Comparison of ENCODE assay signal across 8 cellular contexts in the genomic region with DNA sequence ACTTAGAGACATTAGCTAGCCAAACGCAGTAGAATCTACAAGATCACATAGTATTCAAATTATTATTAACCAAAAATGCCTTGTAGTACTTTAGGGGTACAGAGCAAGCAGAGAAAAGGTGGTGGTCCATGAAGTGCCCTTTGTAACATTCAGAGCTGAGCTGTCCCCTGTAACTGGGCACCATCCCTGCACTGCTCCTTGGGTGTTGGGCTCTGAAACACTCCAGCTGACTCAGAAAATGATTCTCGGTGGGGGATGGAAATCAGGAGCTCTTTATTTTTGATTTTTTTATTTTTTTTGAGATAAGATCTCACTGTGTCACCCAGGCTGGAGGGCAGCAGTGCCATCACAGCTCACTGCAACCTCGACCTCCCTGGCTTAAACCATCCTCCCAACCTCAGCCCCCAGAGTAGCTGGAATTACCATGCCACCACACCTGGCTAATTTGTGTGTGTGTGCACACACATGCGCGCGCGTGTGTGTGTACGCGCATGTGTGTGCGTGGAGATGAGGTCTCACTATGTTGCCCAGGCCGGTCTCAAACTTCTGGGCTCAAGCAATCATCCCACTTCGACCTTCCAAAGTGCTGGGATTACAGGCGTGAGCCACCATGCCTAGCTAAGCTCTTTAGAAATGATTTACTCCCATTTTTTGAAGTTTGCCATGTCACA.
DNase-seq lines count a peak whose midpoint lies in the region; ATAC-seq and TF ChIP-seq lines count a peak whose summit lies in the region.
"Not testable (repeated sequence)": the region's sequence is repeated elsewhere in the genome, so short reads cannot be mapped to it uniquely, and the experiment has no call there.

No MANE protein-coding gene starts in this region.

- ATAC-seq in HG03135 (IDR thresholded peaks at IDR 0.05; ENCODE audit: unreplicated experiment): peak; percentile 4
- peak; percentile 12 for ATAC-seq in left ventricle myocardium superior
- peak; percentile 34 for ATAC-seq in omental fat pad (ENCODE audit: low FRiP score)

- H3K4me3 Mint-ChIP-seq in activated T-cell treated with anti-CD3 and anti-CD28 coated beads, Interleukin-2, amount 50 U/mL, for 24 hours: not testable (repeated sequence)

- 85 to 91% methylated on average over 10 to 12 of the region's 13 CpGs for WGBS in thyroid gland, 2 donors

- H3K4me3 ChIP-seq in BLaER1 treated with 17β-estradiol and CSF1 and Interleukin-3, amounts not matched to agents 10 nM and 100 nM; thyroid gland (replicated peaks in 1 of 3): not testable (repeated sequence)
- peak overlapping the region in 1 of 3 donors; percentile 31 for H3K4me3 ChIP-seq in breast epithelium

- H3K9me3 Mint-ChIP-seq in activated T-cell treated with anti-CD3 and anti-CD28 coated beads, Interleukin-2, amount 50 U/mL, for 24 hours: not testable (repeated sequence)

- intact Hi-C loops in breast epithelium (cut with DNase I; ENCODE audit: low total_unique reads); left ventricle myocardium superior (cut with micrococcal nuclease); thyroid gland (cut with DNase I): not testable (repeated sequence)

- not testable (repeated sequence) for H3K9ac ChIP-seq in BLaER1 treated with 17β-estradiol and CSF1 and Interleukin-3, amounts not matched to agents 10 nM and 100 nM

- not testable (repeated sequence) for H4K20me1 ChIP-seq in BLaER1 treated with 17β-estradiol and CSF1 and Interleukin-3, amounts not matched to agents 10 nM and 100 nM

- DNase-seq in activated T-cell treated with anti-CD3 and anti-CD28 coated beads, Interleukin-2, amount 50 U/mL, for 24 hours: peak; percentile 47
- not testable (repeated sequence) for DNase-seq in breast epithelium (ENCODE audit: low spot score in 2 of 2); left ventricle myocardium superior; omental fat pad (ENCODE audit: low spot score); thyroid gland

- not testable (repeated sequence) for H3K9me3 ChIP-seq in BLaER1 treated with 17β-estradiol and CSF1 and Interleukin-3, amounts not matched to agents 10 nM and 100 nM (replicated peaks in 1 of 11); breast epithelium; thyroid gland

- H3K4me1 Mint-ChIP-seq in activated T-cell treated with anti-CD3 and anti-CD28 coated beads, Interleukin-2, amount 50 U/mL, for 24 hours (ENCODE audit: low read depth): peaks cover 29% of the 10 kb centered on the region

- H3K27ac Mint-ChIP-seq in activated T-cell treated with anti-CD3 and anti-CD28 coated beads, Interleukin-2, amount 50 U/mL, for 24 hours: peak overlapping the region; percentile 79

- not testable (repeated sequence) for H3K27me3 ChIP-seq in BLaER1 treated with 17β-estradiol and CSF1 and Interleukin-3, amounts not matched to agents 10 nM and 100 nM; breast epithelium; thyroid gland

- TF ChIP-seq CTCF in breast epithelium (IDR thresholded peaks at IDR 0.05); omental fat pad (IDR thresholded peaks at IDR 0.05); thyroid gland (IDR thresholded peaks at IDR 0.05): not testable (repeated sequence)

- H3K36me3 ChIP-seq in BLaER1 treated with 17β-estradiol and CSF1 and Interleukin-3, amounts not matched to agents 10 nM and 100 nM; breast epithelium; thyroid gland: not testable (repeated sequence)

- not testable (repeated sequence) for H3K27me3 Mint-ChIP-seq in activated T-cell treated with anti-CD3 and anti-CD28 coated beads, Interleukin-2, amount 50 U/mL, for 24 hours

- not testable (repeated sequence) for H3K36me3 Mint-ChIP-seq in activated T-cell treated with anti-CD3 and anti-CD28 coated beads, Interleukin-2, amount 50 U/mL, for 24 hours (ENCODE audit: low read depth)

- H3K4me2 ChIP-seq in BLaER1 treated with 17β-estradiol and CSF1 and Interleukin-3, amounts not matched to agents 10 nM and 100 nM: peak overlapping the region in 6 of 11 experiments; percentile 21 to 47 (median 38); a peak in 3 of 22 replicates

- TF ChIP-seq POLR2A in Raji (IDR thresholded peaks at IDR 0.05; ENCODE audit: insufficient read depth, low read depth, low read length): peak; percentile 16; the same call in 1 of the 2 replicates
- not testable (repeated sequence) for TF ChIP-seq POLR2A in breast epithelium (IDR thresholded peaks at IDR 0.05); thyroid gland (IDR thresholded peaks at IDR 0.05)

- not testable (repeated sequence) for H3K4me1 ChIP-seq in BLaER1 treated with 17β-estradiol and CSF1 and Interleukin-3, amounts not matched to agents 10 nM and 100 nM; breast epithelium
- peaks cover 5 to 15% of the 10 kb centered on the region in 2 donors for H3K4me1 ChIP-seq in thyroid gland

- H3K27ac ChIP-seq in BLaER1 treated with 17β-estradiol and CSF1 and Interleukin-3, amounts not matched to agents 10 nM and 100 nM: 0 out of 22 replicates have a peak overlapping the region, but pooled peaks of 1 of the 11 experiments have one; percentile 35
- H3K27ac ChIP-seq in breast epithelium (peak overlapping the region; percentile 5 to 17), thyroid gland (peak overlapping the region in 2 of 3 donors; percentile 61)
